In genomic region chr11:11620966-11621880, GRCh38 we compare ENCODE assay signal across 8 cellular contexts. TPM values are rescaled to one million over a fixed set of nuclear protein-coding genes. Genes with fewer than 3 reads are reported as not detected.
DNase-seq lines count a peak whose midpoint lies in the region; ATAC-seq and TF ChIP-seq lines count a peak whose summit lies in the region.

No MANE protein-coding gene starts in this region.

- H3K9me3 Mint-ChIP-seq in activated T-helper 17 cell treated with anti-CD3 and anti-CD28 coated beads, Interleukin-2, amount 50 U/mL, for 72 hours, result no peaks in the 10 kb centered on the region

- peaks cover 37% of the 10 kb centered on the region for H3K27me3 Mint-ChIP-seq in activated T-helper 17 cell treated with anti-CD3 and anti-CD28 coated beads, Interleukin-2, amount 50 U/mL, for 72 hours

- ATAC-seq in GM19395 (IDR thresholded peaks at IDR 0.05; ENCODE audit: unreplicated experiment), result peak; percentile 36
- ATAC-seq in activated T-helper 17 cell treated with anti-CD3 and anti-CD28 coated beads, Interleukin-2, amount 50 U/mL, for 72 hours (replicated peaks), result peak; percentile 33
- no peak for ATAC-seq in activated CD4-positive, CD25-positive, alpha-beta regulatory T cell treated with anti-CD3 and anti-CD28 coated beads, Interleukin-2, amount 50 U/mL, for 24 hours

- intact Hi-C loops in posterior cingulate gyrus (cut with DNase I), result loop anchor here (5.0 kb wide), 1 partner anchor 166 kb away; no protein-coding TSS in a partner anchor

- H3K4me1 Mint-ChIP-seq in activated T-helper 17 cell treated with anti-CD3 and anti-CD28 coated beads, Interleukin-2, amount 50 U/mL, for 72 hours, result no peaks in the 10 kb centered on the region

- no peak for TF ChIP-seq CTCF in cardiac muscle cell (IDR thresholded peaks at IDR 0.05; ENCODE audit: low read depth, low read length)

- H3K27me3 ChIP-seq in cardiac muscle cell, result peaks cover 71% of the 10 kb centered on the region

- no peak overlapping the region for H3K27ac Mint-ChIP-seq in activated T-helper 17 cell treated with anti-CD3 and anti-CD28 coated beads, Interleukin-2, amount 50 U/mL, for 72 hours

- H3K4me3 ChIP-seq in cardiac muscle cell, result peak overlapping the region; percentile 43

- no peaks in the 10 kb centered on the region for H3K36me3 ChIP-seq in cardiac muscle cell

- no peak overlapping the region for H3K27ac ChIP-seq in cardiac muscle cell

- no peaks in the 10 kb centered on the region for H3K36me3 Mint-ChIP-seq in activated T-helper 17 cell treated with anti-CD3 and anti-CD28 coated beads, Interleukin-2, amount 50 U/mL, for 72 hours (ENCODE audit: low read depth)

- H3K4me1 ChIP-seq in cardiac muscle cell (ENCODE audit: low read depth), result no peaks in the 10 kb centered on the region

- peak overlapping the region; percentile 71 for H3K4me3 Mint-ChIP-seq in activated T-helper 17 cell treated with anti-CD3 and anti-CD28 coated beads, Interleukin-2, amount 50 U/mL, for 72 hours

- DNase-seq in DMS53 treated with DMSO at 0.1 percent for 48 hours (lab: John Stamatoyannopoulos, UW; ENCODE audit: unreplicated experiment) (peak; percentile 68), Kasumi-1 (lab: John Stamatoyannopoulos, UW) (peak; percentile 36 to 56), cardiac muscle cell (ENCODE audit: low read depth in 1 of 2, low spot score in 1 of 2) (peak in 1 of 2 donors; percentile 32), posterior cingulate gyrus (peak in 9 of 10 donors; percentile 41 to 91 (median 62)), GOT3 (lab: John Stamatoyannopoulos, UW) (no peak)

- H3K9me3 ChIP-seq in cardiac muscle cell (ENCODE audit: low read depth), result no peaks in the 10 kb centered on the region

RNA-seq across cellular contexts. Expression of gene GALNT18, which starts 0.6 kb away (rescaled TPM):
- total RNA-seq in activated T-helper 17 cell treated with anti-CD3 and anti-CD28 coated beads, Interleukin-2, amount 50 U/mL, for 72 hours, result 10 to 100 TPM in 1 of 2 donors, 1 to 10 TPM in 1; 7.3 to 10.9 TPM
- total RNA-seq in cardiac muscle cell, result 2.2 and 3.4 TPM in 2 replicates
- 0.70 and 2.1 TPM in 2 replicates for polyA plus RNA-seq in cardiac muscle cell

Comparison
In these comparisons a context has a peak if more than half of its experiments do, and no peak if none do; other contexts are left out.
1. ATAC-seq: peak in GM19395 (single experiment) and activated T-helper 17 cell treated with anti-CD3 and anti-CD28 coated beads, Interleukin-2, amount 50 U/mL, for 72 hours (single experiment); none in activated CD4-positive, CD25-positive, alpha-beta regulatory T cell treated with anti-CD3 and anti-CD28 coated beads, Interleukin-2, amount 50 U/mL, for 24 hours (0 of 2).